Comparison of ENCODE assay signal across 2 cellular contexts in the genomic region with DNA sequence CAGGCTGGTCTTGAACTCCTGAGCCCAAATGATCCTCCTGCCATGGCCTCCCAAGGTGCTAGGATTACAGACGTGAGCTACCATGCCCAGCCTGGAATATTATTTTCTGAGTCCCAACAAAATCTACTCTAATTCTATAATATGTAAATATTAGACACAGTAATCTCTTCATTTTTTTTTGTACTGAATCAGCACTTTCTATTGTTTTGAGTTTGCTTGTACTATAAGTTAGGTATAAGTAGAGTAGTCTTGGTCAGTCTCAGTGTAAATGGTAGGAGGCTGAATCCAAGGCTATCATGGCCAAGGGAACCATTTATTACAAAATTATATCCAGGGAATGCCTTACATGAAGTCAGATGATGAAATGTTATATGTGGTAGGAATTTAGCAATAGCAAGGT.
TF ChIP-seq lines count a peak whose summit lies in the region.

No MANE protein-coding gene starts in this region.

TF ChIP-seq in GM23338, 12 proteins besides CTCF, POLR2A, EP300 and RAD21 (continues in another document):
- no peak for TF ChIP-seq CREB1 (CRISPR knock-in tag; IDR thresholded peaks at IDR 0.05; ENCODE audit: low read depth)
- TF ChIP-seq ZNF114 (CRISPR knock-in tag; IDR thresholded peaks at IDR 0.05), result no peak
- no peak for TF ChIP-seq EZH2 (IDR thresholded peaks at IDR 0.05; ENCODE audit: low read depth, unreplicated experiment)
- TF ChIP-seq ETS1 (IDR thresholded peaks at IDR 0.05), result no peak
- TF ChIP-seq, protein P1, sequence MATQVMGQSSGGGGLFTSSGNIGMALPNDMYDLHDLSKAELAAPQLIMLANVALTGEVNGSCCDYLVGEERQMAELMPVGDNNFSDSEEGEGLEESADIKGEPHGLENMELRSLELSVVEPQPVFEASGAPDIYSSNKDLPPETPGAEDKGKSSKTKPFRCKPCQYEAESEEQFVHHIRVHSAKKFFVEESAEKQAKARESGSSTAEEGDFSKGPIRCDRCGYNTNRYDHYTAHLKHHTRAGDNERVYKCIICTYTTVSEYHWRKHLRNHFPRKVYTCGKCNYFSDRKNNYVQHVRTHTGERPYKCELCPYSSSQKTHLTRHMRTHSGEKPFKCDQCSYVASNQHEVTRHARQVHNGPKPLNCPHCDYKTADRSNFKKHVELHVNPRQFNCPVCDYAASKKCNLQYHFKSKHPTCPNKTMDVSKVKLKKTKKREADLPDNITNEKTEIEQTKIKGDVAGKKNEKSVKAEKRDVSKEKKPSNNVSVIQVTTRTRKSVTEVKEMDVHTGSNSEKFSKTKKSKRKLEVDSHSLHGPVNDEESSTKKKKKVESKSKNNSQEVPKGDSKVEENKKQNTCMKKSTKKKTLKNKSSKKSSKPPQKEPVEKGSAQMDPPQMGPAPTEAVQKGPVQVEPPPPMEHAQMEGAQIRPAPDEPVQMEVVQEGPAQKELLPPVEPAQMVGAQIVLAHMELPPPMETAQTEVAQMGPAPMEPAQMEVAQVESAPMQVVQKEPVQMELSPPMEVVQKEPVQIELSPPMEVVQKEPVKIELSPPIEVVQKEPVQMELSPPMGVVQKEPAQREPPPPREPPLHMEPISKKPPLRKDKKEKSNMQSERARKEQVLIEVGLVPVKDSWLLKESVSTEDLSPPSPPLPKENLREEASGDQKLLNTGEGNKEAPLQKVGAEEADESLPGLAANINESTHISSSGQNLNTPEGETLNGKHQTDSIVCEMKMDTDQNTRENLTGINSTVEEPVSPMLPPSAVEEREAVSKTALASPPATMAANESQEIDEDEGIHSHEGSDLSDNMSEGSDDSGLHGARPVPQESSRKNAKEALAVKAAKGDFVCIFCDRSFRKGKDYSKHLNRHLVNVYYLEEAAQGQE (IDR thresholded peaks at IDR 0.05; ENCODE audit: unreplicated experiment), result no peak
- TF ChIP-seq NANOG (IDR thresholded peaks at IDR 0.05; ENCODE audit: borderline replicate concordance), result no peak
- TF ChIP-seq POLR2AphosphoS5 (IDR thresholded peaks at IDR 0.05; ENCODE audit: low read depth), result no peak
- TF ChIP-seq EZH2phosphoT487 (IDR thresholded peaks at IDR 0.05; ENCODE audit: unreplicated experiment), result no peak
- no peak for TF ChIP-seq JUNB (IDR thresholded peaks at IDR 0.05; ENCODE audit: unreplicated experiment)
- TF ChIP-seq, protein P2, sequence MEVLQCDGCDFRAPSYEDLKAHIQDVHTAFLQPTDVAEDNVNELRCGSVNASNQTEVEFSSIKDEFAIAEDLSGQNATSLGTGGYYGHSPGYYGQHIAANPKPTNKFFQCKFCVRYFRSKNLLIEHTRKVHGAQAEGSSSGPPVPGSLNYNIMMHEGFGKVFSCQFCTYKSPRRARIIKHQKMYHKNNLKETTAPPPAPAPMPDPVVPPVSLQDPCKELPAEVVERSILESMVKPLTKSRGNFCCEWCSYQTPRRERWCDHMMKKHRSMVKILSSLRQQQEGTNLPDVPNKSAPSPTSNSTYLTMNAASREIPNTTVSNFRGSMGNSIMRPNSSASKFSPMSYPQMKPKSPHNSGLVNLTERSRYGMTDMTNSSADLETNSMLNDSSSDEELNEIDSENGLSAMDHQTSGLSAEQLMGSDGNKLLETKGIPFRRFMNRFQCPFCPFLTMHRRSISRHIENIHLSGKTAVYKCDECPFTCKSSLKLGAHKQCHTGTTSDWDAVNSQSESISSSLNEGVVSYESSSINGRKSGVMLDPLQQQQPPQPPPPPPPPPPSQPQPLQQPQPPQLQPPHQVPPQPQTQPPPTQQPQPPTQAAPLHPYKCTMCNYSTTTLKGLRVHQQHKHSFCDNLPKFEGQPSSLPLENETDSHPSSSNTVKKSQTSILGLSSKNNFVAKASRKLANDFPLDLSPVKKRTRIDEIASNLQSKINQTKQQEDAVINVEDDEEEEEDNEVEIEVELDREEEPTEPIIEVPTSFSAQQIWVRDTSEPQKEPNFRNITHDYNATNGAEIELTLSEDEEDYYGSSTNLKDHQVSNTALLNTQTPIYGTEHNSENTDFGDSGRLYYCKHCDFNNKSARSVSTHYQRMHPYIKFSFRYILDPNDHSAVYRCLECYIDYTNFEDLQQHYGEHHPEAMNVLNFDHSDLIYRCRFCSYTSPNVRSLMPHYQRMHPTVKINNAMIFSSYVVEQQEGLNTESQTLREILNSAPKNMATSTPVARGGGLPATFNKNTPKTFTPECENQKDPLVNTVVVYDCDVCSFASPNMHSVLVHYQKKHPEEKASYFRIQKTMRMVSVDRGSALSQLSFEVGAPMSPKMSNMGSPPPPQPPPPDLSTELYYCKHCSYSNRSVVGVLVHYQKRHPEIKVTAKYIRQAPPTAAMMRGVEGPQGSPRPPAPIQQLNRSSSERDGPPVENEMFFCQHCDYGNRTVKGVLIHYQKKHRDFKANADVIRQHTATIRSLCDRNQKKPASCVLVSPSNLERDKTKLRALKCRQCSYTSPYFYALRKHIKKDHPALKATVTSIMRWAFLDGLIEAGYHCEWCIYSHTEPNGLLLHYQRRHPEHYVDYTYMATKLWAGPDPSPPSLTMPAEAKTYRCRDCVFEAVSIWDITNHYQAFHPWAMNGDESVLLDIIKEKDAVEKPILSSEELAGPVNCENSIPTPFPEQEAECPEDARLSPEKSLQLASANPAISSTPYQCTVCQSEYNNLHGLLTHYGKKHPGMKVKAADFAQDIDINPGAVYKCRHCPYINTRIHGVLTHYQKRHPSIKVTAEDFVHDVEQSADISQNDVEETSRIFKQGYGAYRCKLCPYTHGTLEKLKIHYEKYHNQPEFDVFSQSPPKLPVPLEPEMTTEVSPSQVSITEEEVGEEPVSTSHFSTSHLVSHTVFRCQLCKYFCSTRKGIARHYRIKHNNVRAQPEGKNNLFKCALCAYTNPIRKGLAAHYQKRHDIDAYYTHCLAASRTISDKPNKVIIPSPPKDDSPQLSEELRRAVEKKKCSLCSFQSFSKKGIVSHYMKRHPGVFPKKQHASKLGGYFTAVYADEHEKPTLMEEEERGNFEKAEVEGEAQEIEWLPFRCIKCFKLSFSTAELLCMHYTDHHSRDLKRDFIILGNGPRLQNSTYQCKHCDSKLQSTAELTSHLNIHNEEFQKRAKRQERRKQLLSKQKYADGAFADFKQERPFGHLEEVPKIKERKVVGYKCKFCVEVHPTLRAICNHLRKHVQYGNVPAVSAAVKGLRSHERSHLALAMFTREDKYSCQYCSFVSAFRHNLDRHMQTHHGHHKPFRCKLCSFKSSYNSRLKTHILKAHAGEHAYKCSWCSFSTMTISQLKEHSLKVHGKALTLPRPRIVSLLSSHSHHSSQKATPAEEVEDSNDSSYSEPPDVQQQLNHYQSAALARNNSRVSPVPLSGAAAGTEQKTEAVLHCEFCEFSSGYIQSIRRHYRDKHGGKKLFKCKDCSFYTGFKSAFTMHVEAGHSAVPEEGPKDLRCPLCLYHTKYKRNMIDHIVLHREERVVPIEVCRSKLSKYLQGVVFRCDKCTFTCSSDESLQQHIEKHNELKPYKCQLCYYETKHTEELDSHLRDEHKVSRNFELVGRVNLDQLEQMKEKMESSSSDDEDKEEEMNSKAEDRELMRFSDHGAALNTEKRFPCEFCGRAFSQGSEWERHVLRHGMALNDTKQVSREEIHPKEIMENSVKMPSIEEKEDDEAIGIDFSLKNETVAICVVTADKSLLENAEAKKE (CRISPR knock-in tag; IDR thresholded peaks at IDR 0.05), result no peak

TF ChIP-seq in K562, 482 proteins besides CTCF, POLR2A, EP300 and RAD21:
- TF ChIP-seq C11orf30 (IDR thresholded peaks at IDR 0.05; ENCODE audit: low read depth), result peak; percentile 54; the same call in 1 of the 2 replicates
- peak; percentile 27; the same call in 1 of the 2 replicates for TF ChIP-seq MAFF (IDR thresholded peaks at IDR 0.05; ENCODE audit: low read length)
- TF ChIP-seq MAFK (IDR thresholded peaks at IDR 0.05; ENCODE audit: low read length), result peak; percentile 25; the same call in 1 of the 2 replicates
- no peak for TF ChIP-seq TOE1 (IDR thresholded peaks at IDR 0.05; ENCODE audit: borderline replicate concordance)
- TF ChIP-seq TOE1 (CRISPR knock-in tag; IDR thresholded peaks at IDR 0.05; ENCODE audit: borderline replicate concordance, low read depth), result no peak
- TF ChIP-seq MAFG (tag; conservative IDR thresholded peaks at IDR 0.05), result 0 out of 2 replicates have a peak, but pooled peaks have one; percentile 21
- peak; percentile 79 for TF ChIP-seq ZNF316 (IDR thresholded peaks at IDR 0.05)
